Comparison of ENCODE assay signal across 1 cellular context in genomic region chr1:39177641-39178040, GRCh38.
TF ChIP-seq lines count a peak whose summit lies in the region.

No MANE protein-coding gene starts in this region.

TF ChIP-seq in GM23338, 12 proteins besides CTCF, POLR2A, EP300 and RAD21 (continued from another document):
- TF ChIP-seq ZNF462 (CRISPR knock-in tag; IDR thresholded peaks at IDR 0.05) (no peak), POLR2AphosphoS5 (IDR thresholded peaks at IDR 0.05; ENCODE audit: low read depth) (no peak), JUNB (IDR thresholded peaks at IDR 0.05; ENCODE audit: unreplicated experiment) (no peak), ETS1 (IDR thresholded peaks at IDR 0.05) (no peak), STAT1 (IDR thresholded peaks at IDR 0.05; ENCODE audit: unreplicated experiment) (no peak)
